ENCODE assay signal across 19 cellular contexts in genomic region chr16:79325211-79325610, GRCh38.
A peak's percentile ranks its signal among the peaks of the same experiment; 100 is the strongest.
DNase-seq lines count a peak whose midpoint lies in the region; ATAC-seq and TF ChIP-seq lines count a peak whose summit lies in the region.
"Had no signal": no experiment of that assay in that cellular context is flagged by ENCODE, and none has a peak within 500 bp of the region (broad histone marks: within the 10 kb centered on the region; RNA-seq: fewer than 3 reads in every experiment).

No MANE protein-coding gene starts in this region.

- H3K36me3 Mint-ChIP-seq in activated T-cell treated with anti-CD3 and anti-CD28 coated beads, Interleukin-2, amount 50 U/mL, for 72 hours (ENCODE audit: insufficient read depth in 2 of 2) = no peaks in the 10 kb centered on the region
- H3K36me3 Mint-ChIP-seq: CD4-positive, CD25-positive, alpha-beta regulatory T cell; CD8-positive, alpha-beta T cell had no signal

- no peak overlapping the region for H3K27ac Mint-ChIP-seq in activated T-cell treated with anti-CD3 and anti-CD28 coated beads, Interleukin-2, amount 50 U/mL, for 72 hours
- H3K27ac Mint-ChIP-seq: B cell; CD8-positive, alpha-beta T cell; HFFc6 had no signal

- in situ Hi-C loops in GM13976 (cut with MboI; ENCODE audit: low sequenced_read_pairs, unreplicated experiment) = no loop called here

- no peak overlapping the region for H3K4me3 Mint-ChIP-seq in activated T-cell treated with anti-CD3 and anti-CD28 coated beads, Interleukin-2, amount 50 U/mL, for 72 hours
- H3K4me3 Mint-ChIP-seq: B cell; CD4-positive, CD25-positive, alpha-beta regulatory T cell; CD8-positive, alpha-beta T cell; HFFc6 had no signal

- H3K27me3 Mint-ChIP-seq in activated T-cell treated with anti-CD3 and anti-CD28 coated beads, Interleukin-2, amount 50 U/mL, for 72 hours (ENCODE audit: low read depth) = peaks cover 69% of the 10 kb centered on the region

- no peak overlapping the region for H3K4me3 ChIP-seq in Jurkat, Clone E6-1 (ENCODE audit: low read length)
- H3K4me3 ChIP-seq: BLaER1, HAP-1 had no signal

- H3K4me1 Mint-ChIP-seq in activated T-cell treated with anti-CD3 and anti-CD28 coated beads, Interleukin-2, amount 50 U/mL, for 72 hours (ENCODE audit: low read depth) = peaks cover 29% of the 10 kb centered on the region

- peak; percentile 13 for DNase-seq in DMS53 (lab: John Stamatoyannopoulos, UW)
- DNase-seq in DMS53 treated with DMSO at 0.1 percent for 48 hours (lab: John Stamatoyannopoulos, UW; ENCODE audit: unreplicated experiment) = no peak
- DNase-seq in activated T-cell treated with anti-CD3 and anti-CD28 coated beads, Interleukin-2, amount 50 U/mL, for 72 hours = no peak
- DNase-seq in activated T-cell treated with anti-CD3 and anti-CD28 coated beads, Interleukin-2, amount 50 U/mL, for 1 hour = no peak
- DNase-seq in Jurkat, Clone E6-1 (ENCODE audit: low read depth, low spot score) = peak; percentile 19
- peak; percentile 86 for DNase-seq in NCI-H2171 treated with DMSO at 0.1 percent for 48 hours (lab: John Stamatoyannopoulos, UW)
- DNase-seq in SHP77 treated with DMSO at 0.1 percent for 48 hours (lab: John Stamatoyannopoulos, UW) = no peak
- DNase-seq in GM13976 (ENCODE audit: low spot score) = no peak
- DNase-seq: Caco-2; CD4-positive, CD25-positive, alpha-beta regulatory T cell; CD8-positive, alpha-beta T cell; DMS153; DMS79 treated with DMSO at 0.1 percent for 48 hours; GF-D8; GOT3; HFFc6 had no signal

- ATAC-seq in activated T-cell treated with anti-CD3 and anti-CD28 coated beads, Interleukin-2, amount 50 U/mL, for 72 hours (replicated peaks in 1 of 2) = peak; percentile 44 to 76
- ATAC-seq: CD8-positive, alpha-beta T cell had no signal

- no peak for TF ChIP-seq CTCF in GM13976 (IDR thresholded peaks at IDR 0.05; ENCODE audit: borderline replicate concordance, control extremely low read depth, extremely low read depth, insufficient read depth, missing control alignments)

- H3K9me3 Mint-ChIP-seq in activated T-cell treated with anti-CD3 and anti-CD28 coated beads, Interleukin-2, amount 50 U/mL, for 72 hours = no peaks in the 10 kb centered on the region
- H3K9me3 Mint-ChIP-seq: CD8-positive, alpha-beta T cell had no signal

Comparison
In these comparisons a context has a peak if more than half of its experiments do, and no peak if none do; other contexts are left out.
1. DNase-seq: peak in DMS53 (single experiment), Jurkat, Clone E6-1 (single experiment) and NCI-H2171 treated with DMSO at 0.1 percent for 48 hours (single experiment); none in DMS53 treated with DMSO at 0.1 percent for 48 hours (single experiment), activated T-cell treated with anti-CD3 and anti-CD28 coated beads, Interleukin-2, amount 50 U/mL, for 72 hours (0 of 2), activated T-cell treated with anti-CD3 and anti-CD28 coated beads, Interleukin-2, amount 50 U/mL, for 1 hour (single experiment), SHP77 treated with DMSO at 0.1 percent for 48 hours (single experiment) and GM13976 (single experiment).